Comparison of ENCODE assay signal across 8 cellular contexts in the genomic region with DNA sequence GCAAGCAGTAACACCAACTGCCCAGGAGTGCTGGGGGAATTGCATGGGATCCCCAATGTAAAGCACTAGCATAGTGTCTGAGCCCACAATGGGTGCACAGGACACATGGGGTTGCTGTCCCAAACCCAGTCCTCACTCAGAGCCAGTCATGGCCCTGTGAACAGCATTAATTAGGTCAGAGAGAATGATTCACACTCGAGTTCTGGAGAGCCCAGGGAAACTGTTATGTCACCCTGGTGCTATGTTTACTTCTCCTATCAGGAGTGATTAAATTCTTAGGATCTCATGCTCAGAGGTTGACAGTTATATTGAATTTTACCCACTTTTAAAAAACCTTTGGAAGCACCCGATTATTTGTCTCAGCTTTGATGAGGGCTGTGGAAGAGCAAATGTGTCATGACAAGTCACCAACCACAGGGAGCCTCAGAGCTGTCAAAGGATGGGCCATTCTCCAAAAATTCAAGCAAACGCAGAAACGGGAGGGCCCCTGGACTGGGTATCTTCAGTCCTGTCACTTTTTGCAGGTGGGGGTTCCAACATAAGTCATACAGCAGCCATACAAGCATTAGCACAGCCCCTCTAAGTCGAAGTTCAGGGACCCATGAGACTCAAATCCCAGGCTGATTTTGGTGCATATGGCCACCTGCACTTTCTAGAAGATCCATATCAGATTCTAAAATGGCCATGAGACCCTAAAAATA. TPM values are rescaled to one million over a fixed set of nuclear protein-coding genes. Genes with fewer than 3 reads are reported as not detected.
DNase-seq lines count a peak whose midpoint lies in the region; ATAC-seq and TF ChIP-seq lines count a peak whose summit lies in the region.

No MANE protein-coding gene starts in this region.

- peak overlapping the region; percentile 73 to 78 for H3K4me3 ChIP-seq in Panc1 (ENCODE audit: low read depth in 2 of 2, low read length in 2 of 2)

- no peaks in the 10 kb centered on the region for H3K27me3 ChIP-seq in Panc1 (ENCODE audit: control insufficient read depth, insufficient read depth, low read length)

- DNase-seq in GM03348 (ENCODE audit: low spot score): peak; percentile 65
- no peak for DNase-seq in Panc1 (ENCODE audit: low read depth, low spot score)
- DNase-seq in endothelial cell (ENCODE audit: low spot score): no peak
- no peak for DNase-seq in NCI-H345 (lab: John Stamatoyannopoulos, UW)
- no peak for DNase-seq in hippocampal formation (lab: John Stamatoyannopoulos, UW)
- DNase-seq in activated naive CD4-positive, alpha-beta T cell treated with anti-CD3 and anti-CD28 coated beads, Interleukin-2, amount 50 U/mL, for 72 hours (ENCODE audit: low spot score in 2 of 2): no peak

- H3K9me3 ChIP-seq in Panc1 (ENCODE audit: control insufficient read depth, insufficient read depth, low read depth, low read length): no peaks in the 10 kb centered on the region

- POLR2A ChIA-PET in Panc1 (lab: Charles Lee): no interaction called here

- CTCF ChIA-PET in Panc1 (lab: Charles Lee): no interaction called here

- TF ChIP-seq CTCF in Panc1 (IDR thresholded peaks at IDR 0.05) (no peak), endothelial cell (IDR thresholded peaks at IDR 0.05; ENCODE audit: unreplicated experiment) (no peak), nephron (IDR thresholded peaks at IDR 0.05; ENCODE audit: unreplicated experiment in 3 of 3) (no peak)

- peaks cover 28% of the 10 kb centered on the region for H3K4me1 ChIP-seq in Panc1 (ENCODE audit: control insufficient read depth, insufficient read depth, low read length)

- H3K27me3 Mint-ChIP-seq in endothelial cell (ENCODE audit: unreplicated experiment) (peaks cover 2% of the 10 kb centered on the region), nephron (ENCODE audit: low read depth) (no peaks in the 10 kb centered on the region)

- in situ Hi-C loops in Panc1 (cut with HindIII; ENCODE audit: low pct_unique_long_range_greater_than_20kb, low sequenced_read_pairs): no loop called here

- peaks cover 4% of the 10 kb centered on the region for H3K9me3 Mint-ChIP-seq in endothelial cell (ENCODE audit: unreplicated experiment)
- H3K9me3 Mint-ChIP-seq in nephron: no peaks in the 10 kb centered on the region
- no peaks in the 10 kb centered on the region for H3K9me3 Mint-ChIP-seq in activated naive CD4-positive, alpha-beta T cell treated with anti-CD3 and anti-CD28 coated beads, Interleukin-2, amount 50 U/mL, for 72 hours

- ATAC-seq in Panc1 (no peak), GM18861 (IDR thresholded peaks at IDR 0.05; ENCODE audit: unreplicated experiment) (no peak)
- ATAC-seq in activated naive CD4-positive, alpha-beta T cell treated with anti-CD3 and anti-CD28 coated beads, Interleukin-2, amount 50 U/mL, for 72 hours: no peak

- H3K27ac Mint-ChIP-seq in endothelial cell (ENCODE audit: unreplicated experiment) (peak overlapping the region; percentile 77), nephron (peak overlapping the region; percentile 78 to 92 (median 81))
- H3K27ac Mint-ChIP-seq in activated naive CD4-positive, alpha-beta T cell treated with anti-CD3 and anti-CD28 coated beads, Interleukin-2, amount 50 U/mL, for 72 hours: peak overlapping the region in 1 of 2 donors; percentile 78

- intact Hi-C loops in Panc1 (cut with micrococcal nuclease; ENCODE audit: unreplicated experiment): no loop called here

- H3K4me1 Mint-ChIP-seq in endothelial cell (ENCODE audit: unreplicated experiment) (peaks cover 21% of the 10 kb centered on the region), nephron (peaks cover 64% of the 10 kb centered on the region)

- no TSS peak for BruUV-seq in Panc1 (replicated peaks; lab: Mats Ljungman, UMichigan)

- H3K36me3 ChIP-seq in Panc1 (ENCODE audit: control insufficient read depth, insufficient read depth, low read length): no peaks in the 10 kb centered on the region

- H3K36me3 Mint-ChIP-seq in endothelial cell (ENCODE audit: low read depth, unreplicated experiment) (peaks cover 9% of the 10 kb centered on the region), nephron (ENCODE audit: low read depth) (peaks cover 22% of the 10 kb centered on the region)
- peaks cover 0 to 6% of the 10 kb centered on the region in 2 donors for H3K36me3 Mint-ChIP-seq in activated naive CD4-positive, alpha-beta T cell treated with anti-CD3 and anti-CD28 coated beads, Interleukin-2, amount 50 U/mL, for 72 hours

- H3K27ac ChIP-seq in Panc1 (ENCODE audit: low read length): peak overlapping the region; percentile 85

- H3K4me3 Mint-ChIP-seq in endothelial cell (ENCODE audit: unreplicated experiment) (peak overlapping the region; percentile 91), nephron (peak overlapping the region; percentile 84 to 93 (median 89))

RNA-seq across cellular contexts. Expression of gene RASSF4, which starts 1.3 kb away (rescaled TPM):
- total RNA-seq in Panc1 (2021; ENCODE audit: unreplicated experiment) (13.9 TPM), endothelial cell (ENCODE audit: unreplicated experiment) (9.6 TPM)
- polyA plus RNA-seq in Panc1 (2012; ENCODE audit: insufficient read length): 15.7 TPM
- 1 to 10 TPM; 1.5 to 4.1 TPM for total RNA-seq in activated naive CD4-positive, alpha-beta T cell treated with anti-CD3 and anti-CD28 coated beads, Interleukin-2, amount 50 U/mL, for 72 hours

RNA-seq across cellular contexts. Expression of gene DEPP1, which starts 20.3 kb away (rescaled TPM):
- total RNA-seq in Panc1 (2021; ENCODE audit: unreplicated experiment) (16.6 TPM), endothelial cell (ENCODE audit: unreplicated experiment) (22.5 TPM)
- polyA plus RNA-seq in Panc1 (2012; ENCODE audit: insufficient read length): 26.2 TPM
- total RNA-seq in activated naive CD4-positive, alpha-beta T cell treated with anti-CD3 and anti-CD28 coated beads, Interleukin-2, amount 50 U/mL, for 72 hours: 1 to 10 TPM in 1 of 2 donors, under 1 TPM in 1; 0.32 to 1.7 TPM

RNA-seq across cellular contexts. Expression of gene ZNF22, which starts 42.4 kb away (rescaled TPM):
- total RNA-seq in Panc1 (2021; ENCODE audit: unreplicated experiment) (14.6 TPM), endothelial cell (ENCODE audit: unreplicated experiment) (39.2 TPM)
- 7.9 TPM for polyA plus RNA-seq in Panc1 (2012; ENCODE audit: insufficient read length)
- 10 to 100 TPM in 1 of 2 donors, 1 to 10 TPM in 1; 3.1 to 20.9 TPM for total RNA-seq in activated naive CD4-positive, alpha-beta T cell treated with anti-CD3 and anti-CD28 coated beads, Interleukin-2, amount 50 U/mL, for 72 hours

RNA-seq across cellular contexts. Expression of gene TMEM72, which starts 47.2 kb away (rescaled TPM):
- total RNA-seq in Panc1 (2021; ENCODE audit: unreplicated experiment): not detected
- polyA plus RNA-seq in Panc1 (2012; ENCODE audit: insufficient read length): not detected
- not detected for total RNA-seq in endothelial cell (ENCODE audit: unreplicated experiment)
- total RNA-seq in activated naive CD4-positive, alpha-beta T cell treated with anti-CD3 and anti-CD28 coated beads, Interleukin-2, amount 50 U/mL, for 72 hours: not detected
